ENCODE assay signal across 13 cellular contexts in genomic region chr10:43785252-43785651, GRCh38.
A peak's percentile ranks its signal among the peaks of the same experiment; 100 is the strongest.
DNase-seq lines count a peak whose midpoint lies in the region; TF ChIP-seq lines count a peak whose summit lies in the region.
"Had no signal": no experiment of that assay in that cellular context is flagged by ENCODE, and none has a peak within 500 bp of the region (broad histone marks: within the 10 kb centered on the region; RNA-seq: fewer than 3 reads in every experiment).

No MANE protein-coding gene starts in this region.

- CTCF ChIA-PET in AG04450 (lab: Charles Lee) = interaction anchor here (1.8 kb wide), 1 partner anchor 96 kb away, joined by 8 read pairs; no protein-coding TSS in a partner anchor

- H3K27me3 ChIP-seq in AG04450 (ENCODE audit: control insufficient read depth, insufficient read depth, low read length) (no peaks in the 10 kb centered on the region), OCI-LY3 (ENCODE audit: low read depth, low read length) (no peaks in the 10 kb centered on the region)

- H3K4me3 ChIP-seq in AG04450 (ENCODE audit: low read depth, low read length) (no peak overlapping the region), OCI-LY3 (ENCODE audit: low read length) (no peak overlapping the region), fibroblast of pulmonary artery (replicated peaks; ENCODE audit: low read depth, low read length) (no peak overlapping the region)

- no peaks in the 10 kb centered on the region for H4K20me1 ChIP-seq in OCI-LY3 (ENCODE audit: insufficient read depth, low read length)

- DNase-seq in AG04450 (ENCODE audit: low read depth, low spot score) (no peak), GM10266 (ENCODE audit: extremely low spot score) (no peak), fibroblast of pulmonary artery (ENCODE audit: low read depth) (peak; percentile 30), COLO668 (lab: John Stamatoyannopoulos, UW; ENCODE audit: unreplicated experiment) (no peak), globus pallidus (ENCODE audit: low spot score) (no peak), glomerular visceral epithelial cell (ENCODE audit: extremely low spot score) (no peak), hippocampal formation (lab: John Stamatoyannopoulos, UW) (no peak)
- DNase-seq: amniotic stem cell; CD8-positive, alpha-beta memory T cell; posterior cingulate gyrus; stimulated activated CD4-positive, alpha-beta T cell treated with anti-CD3 and anti-CD28 coated beads, Interleukin-4, amount 100 ng/mL, for 4 hours; T-cell had no signal

- H3K9me3 ChIP-seq in AG04450 (ENCODE audit: control insufficient read depth, insufficient read depth, low read length) = no peaks in the 10 kb centered on the region
- no peaks in the 10 kb centered on the region for H3K9me3 ChIP-seq in OCI-LY3 (ENCODE audit: insufficient read depth, low read length)

- H2AFZ ChIP-seq in OCI-LY3 (ENCODE audit: low read depth, low read length) = no peak overlapping the region

- TF ChIP-seq CTCF in AG04450 (IDR thresholded peaks at IDR 0.05; ENCODE audit: low read depth, low read length) (peak; percentile 21), GM10266 (IDR thresholded peaks at IDR 0.05; ENCODE audit: control insufficient read depth, insufficient read depth, low read depth, missing control alignments) (peak; percentile 14), OCI-LY3 (IDR thresholded peaks at IDR 0.05; ENCODE audit: low read depth, low read length) (peak; percentile 27), fibroblast of pulmonary artery (IDR thresholded peaks at IDR 0.05; ENCODE audit: low read length, missing control alignments) (peak; percentile 24)

- H3K4me1 ChIP-seq in OCI-LY3 (ENCODE audit: low read length) = no peaks in the 10 kb centered on the region

- H3K27ac ChIP-seq in AG04450 (ENCODE audit: low read depth, low read length) = no peak overlapping the region
- no peak overlapping the region for H3K27ac ChIP-seq in OCI-LY3 (ENCODE audit: low read length)

- POLR2A ChIA-PET in AG04450 (lab: Yijun Ruan, JAX) = interaction anchor here (0.5 kb wide), 1 partner anchor 120 kb away, joined by 5 read pairs; no protein-coding TSS in a partner anchor

- H3K36me3 ChIP-seq in OCI-LY3 (replicated peaks; ENCODE audit: low read depth, low read length) = no peaks in the 10 kb centered on the region

- H3K4me2 ChIP-seq in OCI-LY3 (ENCODE audit: low read length) = no peak overlapping the region

- H3K79me2 ChIP-seq in OCI-LY3 (ENCODE audit: low read length) = no peaks in the 10 kb centered on the region

- H3K9ac ChIP-seq in OCI-LY3 (ENCODE audit: low read length) = no peak overlapping the region
